Comparison of ENCODE assay signal across 16 cellular contexts in the genomic region with DNA sequence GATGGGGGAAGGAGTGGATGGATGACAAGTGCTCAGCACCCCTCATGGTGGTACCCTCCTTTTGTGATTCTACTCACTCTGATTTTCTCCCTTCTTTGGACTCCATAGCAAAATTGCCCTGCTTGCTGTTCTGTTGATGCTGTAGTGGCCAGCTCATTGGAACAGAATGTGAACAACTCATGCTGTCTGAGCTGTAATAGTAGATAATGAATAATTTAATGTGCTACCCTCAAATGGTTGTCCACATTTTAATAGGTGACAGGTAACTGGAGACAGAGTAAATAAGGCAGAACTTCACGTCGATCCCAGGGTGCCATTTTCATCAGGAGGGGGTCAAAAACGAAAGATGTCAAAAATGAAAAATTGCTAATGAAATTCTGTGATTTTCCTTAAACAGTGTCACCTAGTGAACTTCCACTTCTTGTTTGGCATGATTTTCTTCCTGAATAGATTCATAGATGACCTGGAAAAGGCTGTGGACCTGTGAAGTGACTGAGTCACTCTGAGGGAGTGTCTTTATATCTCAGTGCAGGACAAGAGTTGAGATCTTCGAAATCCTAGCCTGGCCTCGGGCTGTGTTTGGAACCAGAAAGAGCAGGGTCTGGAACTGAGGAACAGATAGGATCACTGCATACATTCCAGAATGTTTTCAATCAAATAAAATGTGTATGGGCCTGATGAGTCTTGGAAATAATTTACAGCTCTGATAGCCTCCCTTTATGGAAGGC.
DNase-seq lines count a peak whose midpoint lies in the region; ATAC-seq and TF ChIP-seq lines count a peak whose summit lies in the region.
"Had no signal": no experiment of that assay in that cellular context is flagged by ENCODE, and none has a peak within 500 bp of the region (broad histone marks: within the 10 kb centered on the region; RNA-seq: fewer than 3 reads in every experiment).

No MANE protein-coding gene starts in this region.

- TF ChIP-seq POLR2A in right lobe of liver (IDR thresholded peaks at IDR 0.05), result no peak

- no peak overlapping the region for H3K4me3 ChIP-seq in BE2C (ENCODE audit: low read depth, low read length)
- no peak overlapping the region for H3K4me3 ChIP-seq in right lobe of liver
- H3K4me3 ChIP-seq: ascending aorta, skin epidermis had no signal

- DNase-seq in BE2C (peak; percentile 32), NCI-H226 (peak; percentile 64), ecto neural progenitor cell (ENCODE audit: low spot score) (peak; percentile 2), kidney tubule cell (ENCODE audit: low spot score) (peak; percentile 80), right lobe of liver (no peak), T-helper 2 cell (no peak)
- DNase-seq: activated CD4-positive, alpha-beta memory T cell treated with anti-CD3 and anti-CD28 coated beads, Interleukin-2, amount 10 ng/mL, durations not matched to agents 7 days and 5 days; DMS153; KBM-7; NCI-H1694; NCI-H510A; stimulated activated naive B cell treated with anti-CD40 and anti-IgM and Interleukin-4, amounts not matched to agents 10 μg/mL and 1 μg/mL and 100 μg/mL, for 72 hours had no signal

- no peak for TF ChIP-seq CTCF in BE2C (IDR thresholded peaks at IDR 0.05; ENCODE audit: low read depth, low read length)
- TF ChIP-seq CTCF in right lobe of liver (IDR thresholded peaks at IDR 0.05), result no peak

- ATAC-seq in HG02623 (IDR thresholded peaks at IDR 0.05; ENCODE audit: unreplicated experiment), result no peak
- ATAC-seq in right lobe of liver, result no peak
- ATAC-seq in HG02870 (IDR thresholded peaks at IDR 0.05; ENCODE audit: unreplicated experiment), result no peak
- ATAC-seq: stimulated activated naive B cell treated with anti-CD40 and anti-IgM and Interleukin-4, amounts not matched to agents 10 μg/mL and 1 μg/mL and 100 μg/mL, for 72 hours had no signal

- no peaks in the 10 kb centered on the region for H3K9me3 ChIP-seq in BE2C
- no peaks in the 10 kb centered on the region for H3K9me3 ChIP-seq in right lobe of liver
- H3K9me3 ChIP-seq: ascending aorta had no signal

- intact Hi-C loops in right lobe of liver (cut with DNase I), result no loop called here

- 70% methylated on average over 4 of the region's 5 CpGs for WGBS in right lobe of liver (ENCODE audit: insufficient coverage, low coverage, low lambda C conversion rate, missing lambda C conversion rate)

- H3K4me1 ChIP-seq in BE2C (peaks cover 3% of the 10 kb centered on the region), right lobe of liver (no peaks in the 10 kb centered on the region)
- H3K4me1 ChIP-seq: ascending aorta had no signal

- H3K27ac ChIP-seq in right lobe of liver, result no peak overlapping the region
- H3K27ac ChIP-seq: ascending aorta, skin epidermis had no signal

- H3K27me3 ChIP-seq in BE2C, result no peaks in the 10 kb centered on the region
- H3K27me3 ChIP-seq in right lobe of liver, result no peaks in the 10 kb centered on the region
- H3K27me3 ChIP-seq: ascending aorta had no signal

- H3K36me3 ChIP-seq in BE2C (no peaks in the 10 kb centered on the region), right lobe of liver (no peaks in the 10 kb centered on the region)
- H3K36me3 ChIP-seq: ascending aorta had no signal

Comparison
In these comparisons a context has a peak if more than half of its experiments do, and no peak if none do; other contexts are left out.
1. DNase-seq: peak in BE2C (single experiment), NCI-H226 (single experiment), ecto neural progenitor cell (single experiment) and kidney tubule cell (single experiment); none in right lobe of liver (0 of 3) and T-helper 2 cell (0 of 5).